In genomic region chr16:84024854-84025253, GRCh38 we compare ENCODE assay signal across 19 cellular contexts. TPM values are rescaled to one million over a fixed set of nuclear protein-coding genes. Genes with fewer than 3 reads are reported as not detected.
A peak's percentile ranks its signal among the peaks of the same experiment; 100 is the strongest.
DNase-seq lines count a peak whose midpoint lies in the region; ATAC-seq and TF ChIP-seq lines count a peak whose summit lies in the region.
"Had no signal": no experiment of that assay in that cellular context is flagged by ENCODE, and none has a peak within 500 bp of the region (broad histone marks: within the 10 kb centered on the region; RNA-seq: fewer than 3 reads in every experiment).

No MANE protein-coding gene starts in this region.

- intact Hi-C loops in naive thymus-derived CD4-positive, alpha-beta T cell (cut with micrococcal nuclease), result no loop called here

- peak overlapping the region; percentile 93 for H2AK5ac ChIP-seq in neuronal stem cell (ENCODE audit: low read depth, low read length)

- TF ChIP-seq CTCF in SK-N-SH (IDR thresholded peaks at IDR 0.05) (no peak), GM13977 (IDR thresholded peaks at IDR 0.05; ENCODE audit: extremely low read depth, insufficient read depth, missing control alignments) (no peak)

- POLR2A ChIA-PET in SK-N-SH (lab: Yijun Ruan, JAX), result no interaction called here
- POLR2A ChIA-PET in naive thymus-derived CD4-positive, alpha-beta T cell (lab: Charles Lee), result no interaction called here

- peak overlapping the region in 1 of 9 donors; percentile 65 for H3K27ac Mint-ChIP-seq in naive thymus-derived CD4-positive, alpha-beta T cell
- H3K27ac Mint-ChIP-seq: activated CD4-positive, alpha-beta T cell treated with anti-CD3 and anti-CD28 coated beads, Interleukin-2, amount 10 ng/mL, durations not matched to agents 24 days and 14 days; activated naive CD4-positive, alpha-beta T cell treated with anti-CD3 and anti-CD28 coated beads, Interleukin-2, amount 50 U/mL, for 72 hours; mesothelial cell of epicardium had no signal

- no peaks in the 10 kb centered on the region for H3K9me3 ChIP-seq in SK-N-SH
- peaks cover 7 to 25% of the 10 kb centered on the region in 2 donors for H3K9me3 ChIP-seq in neuronal stem cell (replicated peaks in 1 of 2; ENCODE audit: control insufficient read depth in 2 of 2, insufficient read depth in 1 of 2, low read depth in 1 of 2, low read length in 2 of 2)
- H3K9me3 ChIP-seq in naive thymus-derived CD4-positive, alpha-beta T cell (ENCODE audit: control insufficient read depth in 2 of 3, low read length in 3 of 3), result peaks cover 0 to 12% (median 0%) of the 10 kb centered on the region in 3 experiments

- no peaks in the 10 kb centered on the region for H3K27me3 ChIP-seq in SK-N-SH (ENCODE audit: insufficient read depth)
- no peaks in the 10 kb centered on the region for H3K27me3 ChIP-seq in neuronal stem cell (ENCODE audit: control insufficient read depth in 3 of 3, insufficient read depth in 3 of 3, low read depth in 1 of 3, low read length in 3 of 3)
- no peaks in the 10 kb centered on the region for H3K27me3 ChIP-seq in naive thymus-derived CD4-positive, alpha-beta T cell (ENCODE audit: control insufficient read depth in 2 of 2, insufficient read depth in 2 of 2, low read length in 2 of 2)

- no peaks in the 10 kb centered on the region for H3K79me2 ChIP-seq in SK-N-SH (ENCODE audit: insufficient read depth)

- no peaks in the 10 kb centered on the region for H3F3A ChIP-seq in SK-N-SH (replicated peaks; ENCODE audit: insufficient read depth)

- H3K79me1 ChIP-seq in neuronal stem cell (ENCODE audit: low read depth, low read length), result no peaks in the 10 kb centered on the region

- H4K8ac ChIP-seq in neuronal stem cell (ENCODE audit: low read depth, low read length), result no peak overlapping the region

- no peak overlapping the region for H3K14ac ChIP-seq in neuronal stem cell (ENCODE audit: low read length)

- H3K27me3 Mint-ChIP-seq in naive thymus-derived CD4-positive, alpha-beta T cell, result peaks cover 8 to 24% (median 18%) of the 10 kb centered on the region in 5 donors

- no peak overlapping the region for H3K9ac ChIP-seq in SK-N-SH
- no peak overlapping the region for H3K9ac ChIP-seq in neuronal stem cell (ENCODE audit: low read depth, low read length, poor library complexity)

- CTCF ChIA-PET in SK-N-SH (lab: Yijun Ruan, JAX), result interaction anchor here (1.1 kb wide), 1 partner anchor 38 kb away, joined by 3 read pairs; no protein-coding TSS in a partner anchor
- CTCF ChIA-PET in naive thymus-derived CD4-positive, alpha-beta T cell (lab: Charles Lee), result no interaction called here

- H3K9me3 Mint-ChIP-seq in naive thymus-derived CD4-positive, alpha-beta T cell, result peaks cover 0 to 14% (median 9%) of the 10 kb centered on the region in 11 donors

- H3K4me1 Mint-ChIP-seq in naive thymus-derived CD4-positive, alpha-beta T cell, result peaks cover 0 to 13% (median 7%) of the 10 kb centered on the region in 7 donors

- H3K18ac ChIP-seq in neuronal stem cell (ENCODE audit: low read length), result peak overlapping the region; percentile 42

- H2AFZ ChIP-seq in SK-N-SH (ENCODE audit: low read depth) (no peak overlapping the region), neuronal stem cell (ENCODE audit: low read length) (no peak overlapping the region)

- no peak overlapping the region for H3K4me3 ChIP-seq in SK-N-SH (ENCODE audit: low read depth in 2 of 2, low read length in 1 of 2)
- H3K4me3 ChIP-seq in neuronal stem cell (ENCODE audit: low read length in 2 of 2), result no peak overlapping the region
- H3K4me3 ChIP-seq in naive thymus-derived CD4-positive, alpha-beta T cell (ENCODE audit: low read length), result no peak overlapping the region
- H3K4me3 ChIP-seq: stomach had no signal

- ATAC-seq in esophagus mucosa, result peak; percentile 91
- ATAC-seq in HG03095 (IDR thresholded peaks at IDR 0.05; ENCODE audit: unreplicated experiment), result no peak
- no peak for ATAC-seq in naive thymus-derived CD4-positive, alpha-beta T cell
- ATAC-seq: activated naive CD4-positive, alpha-beta T cell treated with anti-CD3 and anti-CD28 coated beads, Interleukin-2, amount 50 U/mL, for 72 hours had no signal

- no peaks in the 10 kb centered on the region for H3K9me2 ChIP-seq in SK-N-SH

- no peak overlapping the region for H3K4me3 Mint-ChIP-seq in naive thymus-derived CD4-positive, alpha-beta T cell
- H3K4me3 Mint-ChIP-seq: activated CD4-positive, alpha-beta T cell treated with anti-CD3 and anti-CD28 coated beads, Interleukin-2, amount 10 ng/mL, durations not matched to agents 24 days and 14 days; mesothelial cell of epicardium had no signal

- peak overlapping the region; percentile 31 for H2BK12ac ChIP-seq in neuronal stem cell (ENCODE audit: low read length)

- H2BK120ac ChIP-seq in neuronal stem cell (ENCODE audit: low read depth, low read length), result no peak overlapping the region

- peak overlapping the region; percentile 84 for H2BK15ac ChIP-seq in neuronal stem cell (ENCODE audit: low read length)

- no peak overlapping the region for H3K23ac ChIP-seq in neuronal stem cell (ENCODE audit: low read depth, low read length, poor library complexity)

- H3K27ac ChIP-seq in SK-N-SH (ENCODE audit: low read depth in 2 of 2, low read length in 1 of 2) (0 out of 4 replicates have a peak overlapping the region, but pooled peaks of 1 of the 2 experiments have one; percentile 23), neuronal stem cell (replicated peaks; ENCODE audit: low read length) (no peak overlapping the region)
- no peak overlapping the region for H3K27ac ChIP-seq in naive thymus-derived CD4-positive, alpha-beta T cell (ENCODE audit: low read depth, low read length)
- H3K27ac ChIP-seq: stomach had no signal

- peak; percentile 54 for DNase-seq in GM03348 (ENCODE audit: low spot score)
- no peak for DNase-seq in SK-N-SH
- DNase-seq in neuronal stem cell (ENCODE audit: low spot score), result no peak
- DNase-seq in GM13977 (ENCODE audit: low spot score), result no peak
- DNase-seq in DMS 273 treated with DMSO at 0.1 percent for 48 hours (lab: John Stamatoyannopoulos, UW), result no peak
- DNase-seq in naive thymus-derived CD4-positive, alpha-beta T cell, result no peak
- DNase-seq: activated CD4-positive, alpha-beta T cell treated with anti-CD3 and anti-CD28 coated beads, Interleukin-2, amount 10 ng/mL, durations not matched to agents 24 days and 14 days; DMS79; HCEC 1CT; islet precursor cell; NCI-H2081; NCI-H82; occipital lobe; stomach had no signal

- in situ Hi-C loops in GM13977 (cut with MboI; ENCODE audit: low pct_unique_long_range_greater_than_20kb, low sequenced_read_pairs, unreplicated experiment), result no loop called here

- H3K36me3 ChIP-seq in SK-N-SH (replicated peaks in 1 of 2; ENCODE audit: control insufficient read depth in 1 of 2, insufficient read depth in 2 of 2, low read length in 1 of 2) (no peaks in the 10 kb centered on the region), neuronal stem cell (replicated peaks in 1 of 2; ENCODE audit: control insufficient read depth in 2 of 2, insufficient read depth in 2 of 2, low read length in 2 of 2) (no peaks in the 10 kb centered on the region)
- no peaks in the 10 kb centered on the region for H3K36me3 ChIP-seq in naive thymus-derived CD4-positive, alpha-beta T cell (ENCODE audit: control insufficient read depth in 2 of 3, insufficient read depth in 3 of 3, low read length in 3 of 3)
- H3K36me3 ChIP-seq: stomach had no signal

- H2BK5ac ChIP-seq in neuronal stem cell (ENCODE audit: low read length), result peak overlapping the region; percentile 9

- no peak for TF ChIP-seq EP300 in SK-N-SH (IDR thresholded peaks at IDR 0.05; ENCODE audit: borderline replicate concordance in 1 of 2, low read depth in 1 of 2, low read length in 1 of 2)

- TF ChIP-seq RAD21 in SK-N-SH (IDR thresholded peaks at IDR 0.05; ENCODE audit: low read length), result no peak

- H3K36me3 Mint-ChIP-seq in naive thymus-derived CD4-positive, alpha-beta T cell, result peaks cover 0 to 6% (median 0%) of the 10 kb centered on the region in 5 donors
- H3K36me3 Mint-ChIP-seq: mesothelial cell of epicardium had no signal

- H3K4me2 ChIP-seq in SK-N-SH, result no peak overlapping the region
- H3K4me2 ChIP-seq in neuronal stem cell (ENCODE audit: insufficient read depth, low read length, poor library complexity, severe bottlenecking), result no peak overlapping the region

- no peaks in the 10 kb centered on the region for H4K20me1 ChIP-seq in SK-N-SH (ENCODE audit: insufficient read depth)

- H4K91ac ChIP-seq in neuronal stem cell (ENCODE audit: low read depth, low read length, poor library complexity), result no peak overlapping the region

- 46% methylated on average over 6 of the region's 9 CpGs for WGBS in SK-N-SH (ENCODE audit: low lambda C conversion rate)
- WGBS in neuronal stem cell (ENCODE audit: extremely low coverage in 2 of 2, insufficient read length in 2 of 2, insufficient replicate concordance in 1 of 2), 2 donors, result no CpG with 5 or more reads among the region's 9 CpGs

- H3K4me1 ChIP-seq in SK-N-SH (ENCODE audit: control insufficient read depth in 1 of 2, insufficient read depth in 2 of 2, low read depth in 1 of 2, low read length in 1 of 2) (no peaks in the 10 kb centered on the region), neuronal stem cell (ENCODE audit: control insufficient read depth in 2 of 2, insufficient read depth in 1 of 2, low read depth in 1 of 2, low read length in 2 of 2) (peaks cover 11 to 16% of the 10 kb centered on the region in 2 donors)
- H3K4me1 ChIP-seq in naive thymus-derived CD4-positive, alpha-beta T cell (ENCODE audit: control insufficient read depth in 2 of 2, insufficient read depth in 2 of 2, low read length in 2 of 2), result peaks cover 0 to 4% of the 10 kb centered on the region in 2 donors
- H3K4me1 ChIP-seq: stomach had no signal

- no peak overlapping the region for H3K4ac ChIP-seq in neuronal stem cell (ENCODE audit: low read length)

TF ChIP-seq in SK-N-SH, 30 proteins besides CTCF, POLR2A, EP300 and RAD21 (continues in another document):
- TF ChIP-seq SIN3A (IDR thresholded peaks at IDR 0.05; ENCODE audit: borderline replicate concordance, low read depth, low read length) (no peak), TCF12 (IDR thresholded peaks at IDR 0.05) (peak; percentile 33; the same call in 1 of the 2 replicates), GABPA (IDR thresholded peaks at IDR 0.05; ENCODE audit: low read depth) (no peak), FOXJ3 (CRISPR knock-in tag; IDR thresholded peaks at IDR 0.05) (no peak), POLR2AphosphoS5 (IDR thresholded peaks at IDR 0.05; ENCODE audit: low read depth, low read length) (no peak)

RNA-seq across cellular contexts. Expression of gene SLC38A8, which starts 17.7 kb away (rescaled TPM):
- 0.08 TPM in 1 of 2 replicates, not detected in the other for polyA plus RNA-seq in SK-N-SH (2012; rRNA removed)
- not detected in 2 replicates for polyA plus RNA-seq in SK-N-SH (2012; cell fraction: cytosol; rRNA removed)
- polyA plus RNA-seq in SK-N-SH (2012; cell fraction: nucleus; rRNA removed), result not detected in 2 replicates
- total RNA-seq in esophagus mucosa, result not detected
- 0.32 TPM for polyA plus RNA-seq in neuronal stem cell (2013, experiment 1 of 2)
- polyA plus RNA-seq in neuronal stem cell (2013, experiment 2 of 2), result 0.18 TPM
- not detected for total RNA-seq in naive thymus-derived CD4-positive, alpha-beta T cell
- not detected for polyA plus RNA-seq in naive thymus-derived CD4-positive, alpha-beta T cell
- total RNA-seq: activated CD4-positive, alpha-beta T cell treated with anti-CD3 and anti-CD28 coated beads, Interleukin-2, amount 10 ng/mL, durations not matched to agents 24 days and 14 days; activated naive CD4-positive, alpha-beta T cell treated with anti-CD3 and anti-CD28 coated beads, Interleukin-2, amount 50 U/mL, for 72 hours; mesothelial cell of epicardium; occipital lobe; stomach had no signal
- polyA plus RNA-seq: BJ had no signal

RNA-seq across cellular contexts. Expression of gene NECAB2, which starts 56.8 kb away (rescaled TPM):
- polyA plus RNA-seq in SK-N-SH (2012; rRNA removed), result 0.54 and 0.58 TPM in 2 replicates
- polyA plus RNA-seq in SK-N-SH (2012; cell fraction: cytosol; rRNA removed), result 0.24 and 0.33 TPM in 2 replicates
- 1.2 and 2.1 TPM in 2 replicates for polyA plus RNA-seq in SK-N-SH (2012; cell fraction: nucleus; rRNA removed)
- total RNA-seq in esophagus mucosa, result not detected
- polyA plus RNA-seq in neuronal stem cell (2013, experiment 1 of 2), result 23.1 TPM
- 20.8 TPM for polyA plus RNA-seq in neuronal stem cell (2013, experiment 2 of 2)
- total RNA-seq in naive thymus-derived CD4-positive, alpha-beta T cell, result not detected
- polyA plus RNA-seq in naive thymus-derived CD4-positive, alpha-beta T cell, result not detected
- total RNA-seq: activated CD4-positive, alpha-beta T cell treated with anti-CD3 and anti-CD28 coated beads, Interleukin-2, amount 10 ng/mL, durations not matched to agents 24 days and 14 days; activated naive CD4-positive, alpha-beta T cell treated with anti-CD3 and anti-CD28 coated beads, Interleukin-2, amount 50 U/mL, for 72 hours had no signal
